In genomic region chr20:56299362-56299761, GRCh38 we compare ENCODE assay signal across 1 cellular context.
TF ChIP-seq lines count a peak whose summit lies in the region.

No MANE protein-coding gene starts in this region.

TF ChIP-seq in HCT116, 20 proteins besides CTCF, POLR2A, EP300 and RAD21:
- TF ChIP-seq REST (IDR thresholded peaks at IDR 0.05; ENCODE audit: low read depth), result no peak
- no peak for TF ChIP-seq CBX3 (IDR thresholded peaks at IDR 0.05; ENCODE audit: low read depth)
- TF ChIP-seq ZFX (IDR thresholded peaks at IDR 0.05), result no peak
- no peak for TF ChIP-seq ZNF274 (IDR thresholded peaks at IDR 0.05; ENCODE audit: low read depth, low read length)
- TF ChIP-seq EZH2 (IDR thresholded peaks at IDR 0.05), result no peak
- TF ChIP-seq SRF (IDR thresholded peaks at IDR 0.05; ENCODE audit: low read depth), result no peak
